27 cellular contexts compared by ENCODE assay signal in genomic region chr2:138012968-138013367, GRCh38. TPM values are rescaled to one million over a fixed set of nuclear protein-coding genes. Genes with fewer than 3 reads are reported as not detected.
"Had no signal": no experiment of that assay in that cellular context is flagged by ENCODE, and none has a peak within 500 bp of the region (broad histone marks: within the 10 kb centered on the region; RNA-seq: fewer than 3 reads in every experiment).

No MANE protein-coding gene starts in this region.

- H3K4me3 ChIP-seq: PC-9, Peyer's patch, SJCRH30 had no signal

- H3K4me1 ChIP-seq: Peyer's patch, SJCRH30 had no signal

- H2AFZ ChIP-seq: PC-9 had no signal

- H3K9me3 ChIP-seq: Peyer's patch, SJCRH30 had no signal

- H3K9ac ChIP-seq: KMS-11 had no signal

- ATAC-seq: Right ventricle myocardium inferior, SK-N-SH treated with all-trans-retinoic acid at 6 μM for 48 hours, T-helper 17 cell had no signal

- H3K27ac ChIP-seq: KMS-11, PC-9, Peyer's patch, SJCRH30 had no signal

- H3K4me2 ChIP-seq: KMS-11, PC-9 had no signal

- H3K36me3 ChIP-seq: Peyer's patch, SJCRH30 had no signal

- H3K27me3 ChIP-seq: Peyer's patch had no signal

- DNase-seq: IMR-90; Kasumi-1; MV-4-11; NCI-H1048; NCI-H1105; NCI-H1417; NCI-H1436 treated with DMSO at 0.1 percent for 48 hours; NCI-H1694; NCI-H187 treated with DMSO at 0.1 percent for 48 hours; NCI-H2029 treated with DMSO at 0.1 percent for 48 hours; NCI-H2171; NCI-H226; NCI-H446; NCI-H510A; NCI-H524 treated with DMSO at 0.1 percent for 48 hours; NCI-H774; NK-92 treated with Interleukin-12 subunit alpha and Interleukin-12 subunit beta, amount 100 ng/mL, for 24 hours; PC-9; Peyer's patch; SHP77 treated with DMSO at 0.1 percent for 48 hours; SJCRH30; T-helper 1 cell; T-helper 17 cell had no signal

RNA-seq across cellular contexts. Expression of gene HNMT, which starts 48.7 kb away (rescaled TPM):
- total RNA-seq: OCI-LY7 had no signal
